In genomic region chr1:53325326-53326087, GRCh38 we compare ENCODE assay signal across 1 cellular context.
TF ChIP-seq lines count a peak whose summit lies in the region.

No MANE protein-coding gene starts in this region.

TF ChIP-seq in K562, 482 proteins besides CTCF, POLR2A, EP300 and RAD21 (continued from another document and continues in another):
- TF ChIP-seq MGA (IDR thresholded peaks at IDR 0.05) (peak; percentile 56), NCOA2 (IDR thresholded peaks at IDR 0.05; ENCODE audit: partially characterized antibody in 2 of 2) (no peak), ATF1 (CRISPR knock-in tag; IDR thresholded peaks at IDR 0.05) (no peak), ATF1 (tag; IDR thresholded peaks at IDR 0.05) (no peak), SIN3B (IDR thresholded peaks at IDR 0.05; ENCODE audit: low read depth) (peak; percentile 17; the same call in 1 of the 2 replicates), POLR2H (tag; IDR thresholded peaks at IDR 0.05; ENCODE audit: low read depth) (peak; percentile 78; the same call in 1 of the 2 replicates), TBP (optimal IDR thresholded peaks at IDR 0.05; ENCODE audit: low read depth, low read length) (peak; percentile 4), ZBTB26 (CRISPR knock-in tag; IDR thresholded peaks at IDR 0.05) (0 out of 2 replicates have a peak, but pooled peaks have one; percentile 33), L3MBTL2 (IDR thresholded peaks at IDR 0.05) (peak; percentile 76), GMEB1 (CRISPR knock-in tag; IDR thresholded peaks at IDR 0.05) (0 out of 2 replicates have a peak, but pooled peaks have one; percentile 7), SAP30 (IDR thresholded peaks at IDR 0.05; ENCODE audit: borderline replicate concordance, insufficient read depth, low read depth, low read length, poor library complexity, severe bottlenecking) (peak; percentile 28), MAFG (tag; conservative IDR thresholded peaks at IDR 0.05) (no peak), ZNF431 (CRISPR knock-in tag; IDR thresholded peaks at IDR 0.05) (0 out of 2 replicates have a peak, but pooled peaks have one; percentile 22), ZNF583 (CRISPR knock-in tag; IDR thresholded peaks at IDR 0.05) (peak; percentile 35; the same call in 1 of the 2 replicates), ZNF324 (CRISPR knock-in tag; IDR thresholded peaks at IDR 0.05) (no peak; the same call in 1 of the 2 replicates), ZNF239 (CRISPR knock-in tag; IDR thresholded peaks at IDR 0.05) (no peak), KDM5B (IDR thresholded peaks at IDR 0.05; ENCODE audit: insufficient replicate concordance, low read depth, low read length) (peak; percentile 27), ATF2 (CRISPR knock-in tag; IDR thresholded peaks at IDR 0.05) (no peak), SMAD4 (CRISPR knock-in tag; conservative IDR thresholded peaks at IDR 0.05) (no peak), ZNF589 (CRISPR knock-in tag; IDR thresholded peaks at IDR 0.05; ENCODE audit: low read depth) (peak; percentile 14; the same call in 1 of the 2 replicates), HNRNPL (IDR thresholded peaks at IDR 0.05; ENCODE audit: low read depth, low read length) (peak; percentile 34; the same call in 1 of the 2 replicates), AFF4 (CRISPR knock-in tag; IDR thresholded peaks at IDR 0.05) (0 out of 2 replicates have a peak, but pooled peaks have one; percentile 28), MBD1 (CRISPR knock-in tag; IDR thresholded peaks at IDR 0.05) (no peak), CHD1 (IDR thresholded peaks at IDR 0.05; ENCODE audit: low read length) (peak; percentile 36), PHF20 (IDR thresholded peaks at IDR 0.05; ENCODE audit: partially characterized antibody) (peak; percentile 8), GABPB2 (CRISPR knock-in tag; conservative IDR thresholded peaks at IDR 0.05) (no peak), NR2C1 (IDR thresholded peaks at IDR 0.05) (no peak), NR2C1 (tag; IDR thresholded peaks at IDR 0.05) (peak; percentile 8; the same call in 1 of the 2 replicates), ETV6 (IDR thresholded peaks at IDR 0.05; ENCODE audit: borderline replicate concordance in 1 of 2, low read depth in 2 of 2, low read length in 1 of 2) (no peak), ETV6 (CRISPR knock-in tag; IDR thresholded peaks at IDR 0.05; ENCODE audit: borderline replicate concordance) (no peak), GTF3C2 (IDR thresholded peaks at IDR 0.05; ENCODE audit: borderline replicate concordance, extremely low read depth, insufficient read length) (no peak), ZNF12 (CRISPR knock-in tag; IDR thresholded peaks at IDR 0.05) (peak; percentile 28; the same call in 1 of the 2 replicates)
